ENCODE assay signal across 8 cellular contexts in genomic region chr20:1900321-1900791, GRCh38. TPM values are rescaled to one million over a fixed set of nuclear protein-coding genes. Genes with fewer than 3 reads are reported as not detected.
DNase-seq lines count a peak whose midpoint lies in the region; ATAC-seq and TF ChIP-seq lines count a peak whose summit lies in the region.

No MANE protein-coding gene starts in this region.

- H3K9me2 ChIP-seq in Karpas-422 (replicated peaks; ENCODE audit: insufficient read depth, low read length): no peaks in the 10 kb centered on the region

- WGBS in gastroesophageal sphincter (ENCODE audit: low coverage in 1 of 2), 2 donors: 21 to 38% methylated on average over 3 to 4 of the region's 10 CpGs

- H3K9me3 ChIP-seq in Karpas-422 (ENCODE audit: low read length) (no peaks in the 10 kb centered on the region), gastroesophageal sphincter (no peaks in the 10 kb centered on the region)

- no peak for TF ChIP-seq POLR2A in gastroesophageal sphincter (IDR thresholded peaks at IDR 0.05)

- no peak overlapping the region for H3K9ac ChIP-seq in Karpas-422 (ENCODE audit: low read length)

- H3K4me3 ChIP-seq in Karpas-422 (ENCODE audit: low read length) (no peak overlapping the region), gastroesophageal sphincter (no peak overlapping the region)

- H3K79me2 ChIP-seq in Karpas-422 (ENCODE audit: low read length): no peaks in the 10 kb centered on the region

- H3K4me1 ChIP-seq in Karpas-422 (ENCODE audit: low read length): peaks cover 34% of the 10 kb centered on the region
- H3K4me1 ChIP-seq in gastroesophageal sphincter: peaks cover 0 to 56% (median 7%) of the 10 kb centered on the region in 3 donors

- H3K27me3 ChIP-seq in Karpas-422 (ENCODE audit: low read length): no peaks in the 10 kb centered on the region
- H3K27me3 ChIP-seq in gastroesophageal sphincter: no peaks in the 10 kb centered on the region

- H3K4me2 ChIP-seq in Karpas-422 (ENCODE audit: low read depth, low read length, poor library complexity, severe bottlenecking): no peak overlapping the region

- ATAC-seq in gastroesophageal sphincter: peak; percentile 58
- ATAC-seq in GM18873 (IDR thresholded peaks at IDR 0.05; ENCODE audit: low FRiP score, unreplicated experiment): no peak
- ATAC-seq in activated CD4-positive, CD25-positive, alpha-beta regulatory T cell treated with anti-CD3 and anti-CD28 coated beads, Interleukin-2, amount 50 U/mL, for 24 hours: no peak
- ATAC-seq in HG03457 (IDR thresholded peaks at IDR 0.05; ENCODE audit: unreplicated experiment): no peak

- no peak overlapping the region for H2AFZ ChIP-seq in Karpas-422 (ENCODE audit: low read length)

- peak in 3 of 4 experiments; percentile 34 to 54 (median 46) for TF ChIP-seq CTCF in gastroesophageal sphincter (IDR thresholded peaks at IDR 0.05)

- no peak for TF ChIP-seq EP300 in gastroesophageal sphincter (IDR thresholded peaks at IDR 0.05)

- DNase-seq in EH (ENCODE audit: low read depth) (peak; percentile 81), Karpas-422 (peak; percentile 87), SW480 (ENCODE audit: low spot score) (peak; percentile 93), pons (ENCODE audit: low spot score) (peak; percentile 56)

- peaks cover 3% of the 10 kb centered on the region; the same call in 1 of the 2 replicates for H4K20me1 ChIP-seq in Karpas-422 (ENCODE audit: insufficient read depth, low read depth, low read length)

- H3K36me3 ChIP-seq in Karpas-422 (ENCODE audit: insufficient read depth, low read length) (no peaks in the 10 kb centered on the region), gastroesophageal sphincter (peaks cover 0 to 14% of the 10 kb centered on the region in 2 donors)

- H3K27ac ChIP-seq in Karpas-422 (ENCODE audit: low read length) (no peak overlapping the region), gastroesophageal sphincter (peak overlapping the region in 3 of 4 donors; percentile 35 to 62 (median 39))

RNA-seq across cellular contexts. Expression of gene SIRPA, which starts 5.1 kb away (rescaled TPM):
- total RNA-seq in Karpas-422 (2014; rRNA removed; shearing (Covaris generic); ENCODE audit: low replicate concordance): 0.30 and 0.36 TPM in 2 replicates
- 10 to 100 TPM; 11.7 to 31.7 (median 27.4) TPM for total RNA-seq in gastroesophageal sphincter
